Comparison of ENCODE assay signal across 9 cellular contexts in genomic region chr1:21333824-21334213, GRCh38. TPM values are rescaled to one million over a fixed set of nuclear protein-coding genes. Genes with fewer than 3 reads are reported as not detected.
A peak's percentile ranks its signal among the peaks of the same experiment; 100 is the strongest.
DNase-seq lines count a peak whose midpoint lies in the region; ATAC-seq and TF ChIP-seq lines count a peak whose summit lies in the region.
"Had no signal": no experiment of that assay in that cellular context is flagged by ENCODE, and none has a peak within 500 bp of the region (broad histone marks: within the 10 kb centered on the region; RNA-seq: fewer than 3 reads in every experiment).

No MANE protein-coding gene starts in this region.

- TF ChIP-seq POLR2A in tibial nerve (IDR thresholded peaks at IDR 0.05), result no peak

- TF ChIP-seq EP300 in tibial nerve (IDR thresholded peaks at IDR 0.05), result no peak

- no peaks in the 10 kb centered on the region for H3K9me3 Mint-ChIP-seq in activated naive CD4-positive, alpha-beta T cell treated with anti-CD3 and anti-CD28 coated beads for 36 hours
- no peaks in the 10 kb centered on the region for H3K9me3 Mint-ChIP-seq in activated naive CD8-positive, alpha-beta T cell treated with anti-CD3 and anti-CD28 coated beads for 36 hours

- H3K4me3 ChIP-seq in lower lobe of right lung, result no peak overlapping the region
- H3K4me3 ChIP-seq in tibial nerve, result no peak overlapping the region

- no peaks in the 10 kb centered on the region for H3K27me3 Mint-ChIP-seq in activated naive CD4-positive, alpha-beta T cell treated with anti-CD3 and anti-CD28 coated beads for 36 hours (ENCODE audit: low read depth)
- H3K27me3 Mint-ChIP-seq in activated naive CD8-positive, alpha-beta T cell treated with anti-CD3 and anti-CD28 coated beads for 36 hours, result no peaks in the 10 kb centered on the region

- peaks cover 26% of the 10 kb centered on the region for H3K36me3 Mint-ChIP-seq in activated naive CD4-positive, alpha-beta T cell treated with anti-CD3 and anti-CD28 coated beads for 36 hours (ENCODE audit: low read depth)
- H3K36me3 Mint-ChIP-seq in activated naive CD8-positive, alpha-beta T cell treated with anti-CD3 and anti-CD28 coated beads for 36 hours, result peaks cover 31% of the 10 kb centered on the region

- H3K4me1 Mint-ChIP-seq in activated naive CD4-positive, alpha-beta T cell treated with anti-CD3 and anti-CD28 coated beads for 36 hours (ENCODE audit: low read depth), result peaks cover 91% of the 10 kb centered on the region
- H3K4me1 Mint-ChIP-seq in activated naive CD8-positive, alpha-beta T cell treated with anti-CD3 and anti-CD28 coated beads for 36 hours, result peaks cover 83% of the 10 kb centered on the region

- H3K36me3 ChIP-seq in lower lobe of right lung, result no peaks in the 10 kb centered on the region
- peaks cover 0 to 7% (median 0%) of the 10 kb centered on the region in 3 donors for H3K36me3 ChIP-seq in tibial nerve

- ATAC-seq in lower lobe of right lung (no peak), HG03196 (IDR thresholded peaks at IDR 0.05; ENCODE audit: unreplicated experiment) (no peak)

- peak overlapping the region; percentile 78 for H3K27ac ChIP-seq in lower lobe of right lung
- H3K27ac ChIP-seq in tibial nerve, result peak overlapping the region; percentile 57 to 96 (median 92)

- CTCF ChIA-PET in activated naive CD4-positive, alpha-beta T cell treated with anti-CD3 and anti-CD28 coated beads for 36 hours (lab: Charles Lee), result interaction anchor here (0.6 to 6.7 kb wide), 15 partner anchors 10 to 89 kb away, joined by 3 to 53 read pairs (median 4); no protein-coding TSS in a partner anchor

- H3K4me3 Mint-ChIP-seq in activated naive CD4-positive, alpha-beta T cell treated with anti-CD3 and anti-CD28 coated beads for 36 hours, result peak overlapping the region; percentile 87
- peak overlapping the region; percentile 85 for H3K4me3 Mint-ChIP-seq in activated naive CD8-positive, alpha-beta T cell treated with anti-CD3 and anti-CD28 coated beads for 36 hours

- no peak for DNase-seq in activated naive CD4-positive, alpha-beta T cell treated with anti-CD3 and anti-CD28 coated beads for 36 hours
- no peak for DNase-seq in activated naive CD4-positive, alpha-beta T cell treated with Interleukin-2 at 50 U/mL for 16 hours
- no peak for DNase-seq in activated naive CD8-positive, alpha-beta T cell treated with anti-CD3 and anti-CD28 coated beads for 36 hours
- DNase-seq in lower lobe of right lung (no peak), tibial nerve (ENCODE audit: low spot score in 2 of 2) (no peak), NK-92 (lab: John Stamatoyannopoulos, UW; ENCODE audit: unreplicated experiment) (no peak)
- no peak for DNase-seq in stimulated activated CD4-positive, alpha-beta T cell treated with anti-CD3 and anti-CD28 coated beads, Interleukin-1b, Interleukin-23, amount 100 ng/mL, for 48 hours
- DNase-seq: NCI-H446 treated with DMSO at 0.1 percent for 48 hours had no signal

- WGBS in tibial nerve, 2 donors, result 89 to 93% methylated on average over 5 of the region's 5 CpGs

- peak overlapping the region; percentile 99 for H3K27ac Mint-ChIP-seq in activated naive CD4-positive, alpha-beta T cell treated with anti-CD3 and anti-CD28 coated beads for 36 hours
- H3K27ac Mint-ChIP-seq in activated naive CD8-positive, alpha-beta T cell treated with anti-CD3 and anti-CD28 coated beads for 36 hours, result peak overlapping the region; percentile 97

- intact Hi-C loops in activated naive CD4-positive, alpha-beta T cell treated with anti-CD3 and anti-CD28 coated beads for 36 hours (cut with micrococcal nuclease), result loop anchor here (1.0 to 2.0 kb wide), 4 partner anchors 9 to 79 kb away; no protein-coding TSS in a partner anchor
- intact Hi-C loops in lower lobe of right lung (cut with DNase I), result no loop called here

- H3K27me3 ChIP-seq in lower lobe of right lung (ENCODE audit: low read depth) (no peaks in the 10 kb centered on the region), tibial nerve (no peaks in the 10 kb centered on the region)

- H3K4me1 ChIP-seq in lower lobe of right lung (peaks cover 83% of the 10 kb centered on the region), tibial nerve (peaks cover 0 to 94% (median 77%) of the 10 kb centered on the region in 4 donors)

- no peaks in the 10 kb centered on the region for H3K9me3 ChIP-seq in lower lobe of right lung
- no peaks in the 10 kb centered on the region for H3K9me3 ChIP-seq in tibial nerve

- no peak for TF ChIP-seq CTCF in lower lobe of right lung (IDR thresholded peaks at IDR 0.05)
- TF ChIP-seq CTCF in tibial nerve (IDR thresholded peaks at IDR 0.05), result no peak

RNA-seq across cellular contexts. Expression of gene ECE1, which starts 43.6 kb away (rescaled TPM):
- 100 to 1,000 TPM; 160 to 166 TPM for total RNA-seq in activated naive CD4-positive, alpha-beta T cell treated with anti-CD3 and anti-CD28 coated beads for 36 hours
- total RNA-seq in activated naive CD8-positive, alpha-beta T cell treated with anti-CD3 and anti-CD28 coated beads for 36 hours, result 100 to 1,000 TPM in 1 of 2 experiments, 10 to 100 TPM in 1; 95.6 to 101 TPM
- 90.9 TPM for total RNA-seq in lower lobe of right lung
- 100 to 1,000 TPM in 2 of 4 donors, 10 to 100 TPM in 2; 84.1 to 128 (median 110) TPM for total RNA-seq in tibial nerve
